Comparison of ENCODE assay signal across 23 cellular contexts in genomic region chr13:113596321-113597200, GRCh38. TPM values are rescaled to one million over a fixed set of nuclear protein-coding genes. Genes with fewer than 3 reads are reported as not detected.
DNase-seq lines count a peak whose midpoint lies in the region; ATAC-seq and TF ChIP-seq lines count a peak whose summit lies in the region.
"Had no signal": no experiment of that assay in that cellular context is flagged by ENCODE, and none has a peak within 500 bp of the region (broad histone marks: within the 10 kb centered on the region; RNA-seq: fewer than 3 reads in every experiment).

No MANE protein-coding gene starts in this region.

- ATAC-seq in right cardiac atrium (no peak), GM21619 (IDR thresholded peaks at IDR 0.05; ENCODE audit: unreplicated experiment) (no peak)

- POLR2A ChIA-PET in A673 (lab: Charles Lee; ENCODE audit: low non-redundant PET), result no interaction called here

- peaks cover 8% of the 10 kb centered on the region for H3K4me1 Mint-ChIP-seq in nephron progenitor cell

- intact Hi-C loops in cardiac septum (cut with DNase I) (no loop called here), right cardiac atrium (cut with DNase I) (no loop called here), ovary (cut with DNase I) (no loop called here), A673 (cut with micrococcal nuclease; ENCODE audit: unreplicated experiment) (no loop called here)

- CTCF ChIA-PET in A673 (lab: Charles Lee), result no interaction called here

- 92% methylated on average over 27 of the region's 27 CpGs for WGBS in right cardiac atrium
- 92 to 97% (median 92%) methylated on average over 27 of the region's 27 CpGs for WGBS in ovary, 3 donors

- H3K9me3 ChIP-seq in right cardiac atrium (ENCODE audit: control insufficient read depth, low read length) (no peaks in the 10 kb centered on the region), ovary (no peaks in the 10 kb centered on the region), A673 (ENCODE audit: low read depth, low read length, poor library complexity, severe bottlenecking) (no peaks in the 10 kb centered on the region)
- H3K9me3 ChIP-seq: Caco-2, HAP-1, right atrium auricular region had no signal

- DNase-seq in cardiac septum (ENCODE audit: low spot score) (peak; percentile 74), right cardiac atrium (no peak), coronary artery (ENCODE audit: low spot score) (peak; percentile 58), ovary (peak in 3 of 5 donors; percentile 1 to 21 (median 7)), pons (ENCODE audit: low spot score) (no peak), nephron progenitor cell (no peak), A673 (ENCODE audit: low spot score) (no peak)
- DNase-seq: ACHN; activated CD4-positive, alpha-beta T cell treated with anti-CD3 and anti-CD28 coated beads for 4 hours; DMS79 treated with DMSO at 0.1 percent for 48 hours; effector CD4-positive, alpha-beta T cell; naive B cell; NCI-H187 treated with DMSO at 0.1 percent for 48 hours; NCI-H69 had no signal

- H3K36me3 ChIP-seq in ovary (no peaks in the 10 kb centered on the region), A673 (ENCODE audit: insufficient read depth, low read length, poor library complexity, severe bottlenecking) (peaks cover 27% of the 10 kb centered on the region)

- peaks cover 6% of the 10 kb centered on the region for H3K27me3 Mint-ChIP-seq in nephron progenitor cell (ENCODE audit: low read depth, poor library complexity)
- H3K27me3 Mint-ChIP-seq: naive B cell; stimulated activated naive CD8-positive, alpha-beta T cell treated with anti-CD3 and anti-CD28 coated beads, Interleukin-15, Interleukin-2, amounts not matched to agents 100 ng/mL and 50 ng/mL, for 24 hours; type B pancreatic cell had no signal

- peaks cover 81% of the 10 kb centered on the region for H3K36me3 Mint-ChIP-seq in nephron progenitor cell (ENCODE audit: low read depth)

- H3K9me3 Mint-ChIP-seq in nephron progenitor cell, result peaks cover 59% of the 10 kb centered on the region
- H3K9me3 Mint-ChIP-seq: activated T-helper 2 cell treated with anti-CD3 and anti-CD28 coated beads, Interferon-gamma antibody, Interleukin-2, Interleukin-4, amounts not matched to agents 10 μg/mL and 5 μg/mL and 100 μg/mL, durations not matched to agents 14 hours and 24 hours and 36 hours; stimulated activated naive CD8-positive, alpha-beta T cell treated with anti-CD3 and anti-CD28 coated beads, Interleukin-15, Interleukin-2, amounts not matched to agents 100 ng/mL and 50 ng/mL, for 24 hours; type B pancreatic cell had no signal

- TF ChIP-seq EP300 in ovary (IDR thresholded peaks at IDR 0.05), result no peak

- no peak overlapping the region for H3K4me3 Mint-ChIP-seq in nephron progenitor cell
- H3K4me3 Mint-ChIP-seq: stimulated activated naive CD8-positive, alpha-beta T cell treated with anti-CD3 and anti-CD28 coated beads, Interleukin-15, Interleukin-2, amounts not matched to agents 100 ng/mL and 50 ng/mL, for 24 hours; type B pancreatic cell had no signal

- H3K4me3 ChIP-seq in right cardiac atrium (ENCODE audit: low read length) (no peak overlapping the region), coronary artery (no peak overlapping the region), ovary (no peak overlapping the region), A673 (ENCODE audit: low read depth, low read length, poor library complexity, severe bottlenecking) (no peak overlapping the region)
- H3K4me3 ChIP-seq: BLaER1, HAP-1, right atrium auricular region had no signal

- TF ChIP-seq POLR2A in ovary (IDR thresholded peaks at IDR 0.05), result no peak

- BruUV-seq in A673 (replicated peaks; lab: Mats Ljungman, UMichigan), result no TSS peak

- H3K27ac ChIP-seq in right cardiac atrium (ENCODE audit: low read length), result no peak overlapping the region
- no peak overlapping the region for H3K27ac ChIP-seq in coronary artery
- H3K27ac ChIP-seq in ovary, result no peak overlapping the region
- no peak overlapping the region for H3K27ac ChIP-seq in A673 (ENCODE audit: low read depth, low read length, poor library complexity, severe bottlenecking)
- H3K27ac ChIP-seq: BLaER1, HL-60, right atrium auricular region had no signal

- H3K4me1 ChIP-seq in right cardiac atrium (ENCODE audit: control insufficient read depth, insufficient read depth, low read length), result no peaks in the 10 kb centered on the region
- no peaks in the 10 kb centered on the region for H3K4me1 ChIP-seq in ovary (ENCODE audit: insufficient read depth)
- H3K4me1 ChIP-seq in A673 (ENCODE audit: insufficient read depth, low read length, poor library complexity, severe bottlenecking), result no peaks in the 10 kb centered on the region
- H3K4me1 ChIP-seq: BLaER1, Caco-2, HAP-1, right atrium auricular region had no signal

- no peak overlapping the region for H3K27ac Mint-ChIP-seq in nephron progenitor cell
- H3K27ac Mint-ChIP-seq: activated T-helper 2 cell treated with anti-CD3 and anti-CD28 coated beads, Interferon-gamma antibody, Interleukin-2, Interleukin-4, amounts not matched to agents 10 μg/mL and 5 μg/mL and 100 μg/mL, durations not matched to agents 14 hours and 24 hours and 36 hours; naive B cell; stimulated activated naive CD8-positive, alpha-beta T cell treated with anti-CD3 and anti-CD28 coated beads, Interleukin-15, Interleukin-2, amounts not matched to agents 100 ng/mL and 50 ng/mL, for 24 hours; type B pancreatic cell had no signal

- TF ChIP-seq CTCF in coronary artery (IDR thresholded peaks at IDR 0.05) (no peak), ovary (IDR thresholded peaks at IDR 0.05) (no peak), nephron progenitor cell (IDR thresholded peaks at IDR 0.05) (no peak), A673 (conservative IDR thresholded peaks at IDR 0.05; ENCODE audit: low read depth, low read length) (no peak)

- H3K27me3 ChIP-seq in right cardiac atrium (ENCODE audit: control insufficient read depth, insufficient read depth), result no peaks in the 10 kb centered on the region
- H3K27me3 ChIP-seq in ovary, result no peaks in the 10 kb centered on the region
- no peaks in the 10 kb centered on the region for H3K27me3 ChIP-seq in A673 (replicated peaks; ENCODE audit: insufficient read depth, low read depth, low read length, poor library complexity)
- H3K27me3 ChIP-seq: BLaER1, right atrium auricular region had no signal

RNA-seq across cellular contexts. Expression of gene TFDP1, which starts 12.0 kb away (rescaled TPM):
- total RNA-seq in cardiac septum (38.8 TPM), right cardiac atrium (10 to 100 TPM; 48.1 to 54.2 (median 51.1) TPM), ovary (10 to 100 TPM in 6 of 7 donors, 1 to 10 TPM in 1; 8.8 to 45.6 (median 33.8) TPM), A673 (2021) (141 and 153 TPM in 2 replicates)
- polyA plus RNA-seq in right cardiac atrium (37.1 TPM), ovary (10 to 100 TPM; 22.2 to 40.5 TPM)

Comparison
In these comparisons a context has a peak if more than half of its experiments do, and no peak if none do; other contexts are left out.
1. DNase-seq: peak in cardiac septum (single experiment), coronary artery (single experiment) and ovary (3 of 5); none in right cardiac atrium (0 of 3), pons (single experiment), nephron progenitor cell (single experiment) and A673 (single experiment).